Comparison of ENCODE assay signal across 8 cellular contexts in the genomic region with DNA sequence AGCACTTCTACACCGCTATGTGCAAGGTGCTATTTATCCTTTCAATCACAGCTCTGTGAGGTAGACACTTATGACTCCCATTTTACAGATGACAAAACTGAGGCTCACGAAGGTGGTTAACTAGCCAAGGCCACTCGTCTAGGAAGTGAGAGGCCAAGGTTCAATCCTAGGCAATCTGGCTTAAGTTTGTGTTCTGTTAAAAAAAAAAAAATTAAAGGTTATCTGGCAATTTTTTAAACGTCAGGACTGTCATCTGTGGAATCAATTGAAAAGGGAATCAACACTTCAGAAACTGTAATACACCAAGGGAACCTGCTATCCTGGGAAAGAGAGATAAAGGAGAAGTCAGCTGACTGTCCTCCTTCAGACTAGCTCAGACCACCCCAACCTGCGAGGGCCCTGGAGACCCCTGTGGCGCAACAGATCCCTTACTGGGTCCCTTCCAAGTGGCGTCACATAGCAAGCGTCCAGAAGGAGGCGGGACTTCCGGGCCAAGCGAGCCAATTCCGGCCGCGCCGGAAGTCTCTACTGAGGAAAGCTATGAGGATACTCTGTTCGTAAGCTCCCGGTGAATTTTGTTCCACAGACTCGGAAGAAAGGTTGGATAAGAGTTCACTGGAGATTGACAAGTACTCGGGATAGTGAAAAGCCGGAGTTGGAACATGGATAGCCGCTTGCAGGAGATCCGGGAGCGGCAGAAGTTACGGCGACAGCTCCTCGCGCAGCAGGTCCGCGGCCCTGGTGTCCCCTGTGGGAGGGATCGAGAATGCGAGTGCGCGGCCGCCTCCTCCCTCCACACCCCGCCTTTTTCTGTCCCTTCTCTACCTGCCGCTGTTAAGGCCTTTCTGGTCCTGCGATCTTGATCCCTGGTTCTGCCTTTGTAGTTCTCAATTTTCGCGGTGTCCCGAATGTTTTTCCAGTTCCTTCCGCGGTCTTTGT. TPM values are rescaled to one million over a fixed set of nuclear protein-coding genes. Genes with fewer than 3 reads are reported as not detected.
DNase-seq lines count a peak whose midpoint lies in the region; ATAC-seq lines count a peak whose summit lies in the region.

TSS of gene METTL14 (plus strand) at position 520 of the 939 bp plus-strand sequence. CDS start at position 663, 143 bp downstream.

- H3K27ac Mint-ChIP-seq in activated CD8-positive, alpha-beta memory T cell treated with anti-CD3 and anti-CD28 coated beads, Interleukin-2, amount 10 ng/mL, durations not matched to agents 7 days and 5 days = peak within 1 kb of the TSS; percentile 94

- H3K27me3 Mint-ChIP-seq in activated CD8-positive, alpha-beta memory T cell treated with anti-CD3 and anti-CD28 coated beads, Interleukin-2, amount 10 ng/mL, durations not matched to agents 7 days and 5 days = peaks cover 2% of the 10 kb centered on the region

- ATAC-seq in GM19468 (IDR thresholded peaks at IDR 0.05; ENCODE audit: extremely low read depth, unreplicated experiment) = peak; percentile 99
- ATAC-seq in activated CD8-positive, alpha-beta memory T cell treated with anti-CD3 and anti-CD28 coated beads, Interleukin-2, amount 10 ng/mL, durations not matched to agents 7 days and 5 days = peak; percentile 98

- DNase-seq in COLO829 (ENCODE audit: low spot score) (peak; percentile 93), HS-5 (ENCODE audit: low read depth) (peak; percentile 81), NOMO-1 treated with DMSO at 0.1 percent for 48 hours (lab: John Stamatoyannopoulos, UW; ENCODE audit: unreplicated experiment) (peak; percentile 89), mesenteric fat pad (ENCODE audit: low spot score) (peak; percentile 97)
- DNase-seq in activated CD8-positive, alpha-beta memory T cell treated with anti-CD3 and anti-CD28 coated beads, Interleukin-2, amount 10 ng/mL, durations not matched to agents 7 days and 5 days = peak; percentile 93
- peak; percentile 79 for DNase-seq in stimulated activated CD8-positive, alpha-beta memory T cell treated with anti-CD3 and anti-CD28 coated beads, Interleukin-15, amount 100 ng/mL, for 24 hours (ENCODE audit: low read depth)

- no peaks in the 10 kb centered on the region for H3K9me3 Mint-ChIP-seq in activated CD8-positive, alpha-beta memory T cell treated with anti-CD3 and anti-CD28 coated beads, Interleukin-2, amount 10 ng/mL, durations not matched to agents 7 days and 5 days (ENCODE audit: low read depth)

- peaks cover 8% of the 10 kb centered on the region for H3K36me3 Mint-ChIP-seq in activated CD8-positive, alpha-beta memory T cell treated with anti-CD3 and anti-CD28 coated beads, Interleukin-2, amount 10 ng/mL, durations not matched to agents 7 days and 5 days

- in situ Hi-C loops in endometrial microvascular endothelial cells (cut with HindIII; ENCODE audit: inconsistent ontology term, low pct_unique_long_range_greater_than_20kb, low sequenced_read_pairs) = no loop called here

- CTCF ChIA-PET in activated CD8-positive, alpha-beta memory T cell treated with anti-CD3 and anti-CD28 coated beads, Interleukin-2, amount 10 ng/mL, durations not matched to agents 7 days and 5 days (lab: Charles Lee) = interaction anchor here (0.7 to 0.9 kb wide), 3 partner anchors 9 to 944 kb away, joined by 3 read pairs; partner anchors contain the start of gene PDE5A

- peak within 1 kb of the TSS; percentile 99 for H3K4me3 Mint-ChIP-seq in activated CD8-positive, alpha-beta memory T cell treated with anti-CD3 and anti-CD28 coated beads, Interleukin-2, amount 10 ng/mL, durations not matched to agents 7 days and 5 days

- peaks cover 34% of the 10 kb centered on the region for H3K4me1 Mint-ChIP-seq in activated CD8-positive, alpha-beta memory T cell treated with anti-CD3 and anti-CD28 coated beads, Interleukin-2, amount 10 ng/mL, durations not matched to agents 7 days and 5 days

RNA-seq across cellular contexts. Expression of gene METTL14, which starts in this region (rescaled TPM):
- total RNA-seq in activated CD8-positive, alpha-beta memory T cell treated with anti-CD3 and anti-CD28 coated beads, Interleukin-2, amount 10 ng/mL, durations not matched to agents 7 days and 5 days = 10 to 100 TPM; 47.8 to 51.6 TPM
- total RNA-seq in endometrial microvascular endothelial cells (ENCODE audit: inconsistent ontology term) = 65.3 TPM
- total RNA-seq in mesenteric fat pad = 33.0 TPM

Comparison
In these comparisons a context has a peak if more than half of its experiments do, and no peak if none do; other contexts are left out.
1. Peak in every context shown above with its lines: DNase-seq and ATAC-seq.